Comparison of ENCODE assay signal across 13 cellular contexts in the genomic region with DNA sequence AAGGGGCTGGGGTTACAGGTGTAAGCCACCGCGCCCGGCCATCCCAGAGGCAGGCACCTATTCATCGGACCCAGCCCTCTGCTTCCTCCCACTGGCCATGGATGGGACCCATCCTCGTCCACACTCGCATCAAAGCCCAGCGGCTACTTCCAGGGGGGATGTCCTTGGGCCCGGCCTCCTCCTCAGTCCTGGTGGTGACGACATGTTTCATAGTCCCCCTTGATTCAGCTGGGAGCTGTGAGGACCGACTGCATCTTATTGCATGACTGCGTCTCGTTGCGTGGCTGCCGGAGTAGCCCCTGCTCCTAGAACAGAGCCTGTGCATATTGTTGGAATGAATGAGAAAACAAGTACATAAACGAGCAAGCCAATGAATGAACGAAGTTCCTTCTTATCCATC. TPM values are rescaled to one million over a fixed set of nuclear protein-coding genes. Genes with fewer than 3 reads are reported as not detected.
DNase-seq lines count a peak whose midpoint lies in the region; ATAC-seq and TF ChIP-seq lines count a peak whose summit lies in the region.
"Had no signal": no experiment of that assay in that cellular context is flagged by ENCODE, and none has a peak within 500 bp of the region (broad histone marks: within the 10 kb centered on the region; RNA-seq: fewer than 3 reads in every experiment).

No MANE protein-coding gene starts in this region.

- H3K9ac ChIP-seq in neuronal stem cell (ENCODE audit: low read depth, low read length, poor library complexity), result no peak overlapping the region

- H3K18ac ChIP-seq in neuronal stem cell (ENCODE audit: low read length), result peak overlapping the region; percentile 85

- no peak overlapping the region for H4K91ac ChIP-seq in neuronal stem cell (ENCODE audit: low read depth, low read length, poor library complexity)

- H2BK15ac ChIP-seq in neuronal stem cell (ENCODE audit: low read length), result peak overlapping the region; percentile 15

- H2BK5ac ChIP-seq in neuronal stem cell (ENCODE audit: low read length), result peak overlapping the region; percentile 84

- peak overlapping the region; percentile 99 for H3K27ac ChIP-seq in cardiac muscle cell
- peak overlapping the region in 3 of 10 donors; percentile 41 to 66 (median 51) for H3K27ac ChIP-seq in heart right ventricle
- H3K27ac ChIP-seq in neuronal stem cell (replicated peaks; ENCODE audit: low read length), result peak overlapping the region; percentile 82
- H3K27ac ChIP-seq in aorta (ENCODE audit: low read depth in 1 of 2, low read length in 2 of 2), result peak overlapping the region; percentile 76 to 96

- H3K9me3 ChIP-seq in cardiac muscle cell (ENCODE audit: low read depth) (no peaks in the 10 kb centered on the region), heart right ventricle (no peaks in the 10 kb centered on the region), neuronal stem cell (replicated peaks in 1 of 2; ENCODE audit: control insufficient read depth in 2 of 2, insufficient read depth in 1 of 2, low read depth in 1 of 2, low read length in 2 of 2) (no peaks in the 10 kb centered on the region), aorta (ENCODE audit: control insufficient read depth, low read length) (no peaks in the 10 kb centered on the region)

- H4K8ac ChIP-seq in neuronal stem cell (ENCODE audit: low read depth, low read length), result no peak overlapping the region

- H3K27me3 ChIP-seq in cardiac muscle cell (no peaks in the 10 kb centered on the region), heart right ventricle (no peaks in the 10 kb centered on the region), neuronal stem cell (ENCODE audit: control insufficient read depth in 3 of 3, insufficient read depth in 3 of 3, low read depth in 1 of 3, low read length in 3 of 3) (no peaks in the 10 kb centered on the region), aorta (ENCODE audit: control insufficient read depth in 1 of 2, insufficient read depth in 2 of 2, low read length in 1 of 2) (no peaks in the 10 kb centered on the region)

- no peak for ATAC-seq in heart right ventricle
- no peak for ATAC-seq in aorta (ENCODE audit: low FRiP score)
- ATAC-seq: activated T-cell treated with anti-CD3 and anti-CD28 coated beads, Interleukin-2, amount 50 U/mL, for 72 hours; stimulated activated naive B cell treated with anti-CD40 and anti-IgM and Interleukin-4, amounts not matched to agents 10 μg/mL and 1 μg/mL and 100 μg/mL, for 72 hours had no signal

- peak overlapping the region; percentile 84 for H2AFZ ChIP-seq in neuronal stem cell (ENCODE audit: low read length)

- DNase-seq in cardiac muscle cell (ENCODE audit: low read depth in 1 of 2, low spot score in 1 of 2) (no peak), heart right ventricle (no peak), fibroblast of villous mesenchyme (ENCODE audit: low read depth) (peak; percentile 15), neuronal stem cell (ENCODE audit: low spot score) (no peak), aorta (no peak), foreskin fibroblast (no peak)
- DNase-seq in activated CD4-positive, alpha-beta T cell treated with anti-CD3 and anti-CD28 coated beads for 48 hours, result no peak
- DNase-seq in stimulated activated naive CD4-positive, alpha-beta T cell treated with Interleukin-2 at 50 U/mL for 16 hours (lab: John Stamatoyannopoulos, UW), result no peak
- DNase-seq: activated CD4-positive, alpha-beta T cell treated with anti-CD3 and anti-CD28 coated beads, Interleukin-2, amount 10 ng/mL, durations not matched to agents 24 days and 14 days; activated T-cell treated with anti-CD3 and anti-CD28 coated beads, Interleukin-2, amount 50 U/mL, for 72 hours; kidney glomerular epithelial cell; NCI-H524 treated with DMSO at 0.1 percent for 48 hours; stimulated activated naive B cell treated with anti-CD40 and anti-IgM and Interleukin-4, amounts not matched to agents 10 μg/mL and 1 μg/mL and 100 μg/mL, for 72 hours had no signal

- H3K4me1 ChIP-seq in cardiac muscle cell (ENCODE audit: low read depth), result peaks cover 51% of the 10 kb centered on the region
- H3K4me1 ChIP-seq in heart right ventricle, result peaks cover 5 to 40% (median 17%) of the 10 kb centered on the region in 9 donors
- H3K4me1 ChIP-seq in neuronal stem cell (ENCODE audit: control insufficient read depth in 2 of 2, insufficient read depth in 1 of 2, low read depth in 1 of 2, low read length in 2 of 2), result peaks cover 40% of the 10 kb centered on the region in 2 donors
- peaks cover 0 to 4% of the 10 kb centered on the region in 2 donors for H3K4me1 ChIP-seq in aorta (ENCODE audit: control insufficient read depth in 1 of 2, insufficient read depth in 2 of 2, low read length in 2 of 2)

- H3K36me3 ChIP-seq in cardiac muscle cell (no peaks in the 10 kb centered on the region), heart right ventricle (no peaks in the 10 kb centered on the region), neuronal stem cell (replicated peaks in 1 of 2; ENCODE audit: control insufficient read depth in 2 of 2, insufficient read depth in 2 of 2, low read length in 2 of 2) (peaks cover 0 to 3% of the 10 kb centered on the region in 2 donors), aorta (ENCODE audit: control insufficient read depth in 1 of 2, insufficient read depth in 2 of 2, low read length in 1 of 2) (no peaks in the 10 kb centered on the region)

- no peak overlapping the region for H3K4me3 ChIP-seq in cardiac muscle cell
- peak overlapping the region in 1 of 10 donors; percentile 8 for H3K4me3 ChIP-seq in heart right ventricle
- no peak overlapping the region for H3K4me3 ChIP-seq in fibroblast of villous mesenchyme (ENCODE audit: low read depth, low read length)
- H3K4me3 ChIP-seq in neuronal stem cell (ENCODE audit: low read length in 2 of 2), result peak overlapping the region in 1 of 2 donors; percentile 32
- no peak overlapping the region for H3K4me3 ChIP-seq in aorta (ENCODE audit: low read length in 2 of 2)
- no peak overlapping the region for H3K4me3 ChIP-seq in foreskin fibroblast (ENCODE audit: low read depth in 1 of 2, low read length in 2 of 2)

- peak overlapping the region; percentile 97 for H2BK12ac ChIP-seq in neuronal stem cell (ENCODE audit: low read length)

- TF ChIP-seq CTCF in cardiac muscle cell (IDR thresholded peaks at IDR 0.05; ENCODE audit: low read depth, low read length) (no peak), heart right ventricle (IDR thresholded peaks at IDR 0.05) (no peak), fibroblast of villous mesenchyme (IDR thresholded peaks at IDR 0.05; ENCODE audit: insufficient read depth, low read depth, low read length) (no peak), foreskin fibroblast (IDR thresholded peaks at IDR 0.05; ENCODE audit: low read depth, low read length) (no peak)

- no peak overlapping the region for H3K14ac ChIP-seq in neuronal stem cell (ENCODE audit: low read length)

- WGBS in heart right ventricle, 2 donors, result 68 to 75% methylated on average over 16 of the region's 16 CpGs
- no CpG with 5 or more reads among the region's 16 CpGs for WGBS in neuronal stem cell (ENCODE audit: extremely low coverage in 2 of 2, insufficient read length in 2 of 2, insufficient replicate concordance in 1 of 2), 2 donors
- 68 to 69% methylated on average over 15 to 16 of the region's 16 CpGs for WGBS in aorta, 2 donors

- peak overlapping the region; percentile 89 for H3K4ac ChIP-seq in neuronal stem cell (ENCODE audit: low read length)

- peaks cover 27% of the 10 kb centered on the region for H3K79me1 ChIP-seq in neuronal stem cell (ENCODE audit: low read depth, low read length)

- no peak overlapping the region for H3K4me2 ChIP-seq in neuronal stem cell (ENCODE audit: insufficient read depth, low read length, poor library complexity, severe bottlenecking)

- peak overlapping the region; percentile 88 for H2AK5ac ChIP-seq in neuronal stem cell (ENCODE audit: low read depth, low read length)

- intact Hi-C loops in heart right ventricle (cut with DNase I) (loop anchor here in 1 of 10 donors (5.0 kb wide), 1 partner anchor 43 kb away; no protein-coding TSS in a partner anchor), aorta (cut with DNase I) (no loop called here)

- H2BK120ac ChIP-seq in neuronal stem cell (ENCODE audit: low read depth, low read length), result peak overlapping the region; percentile 88

- no peak overlapping the region for H3K23ac ChIP-seq in neuronal stem cell (ENCODE audit: low read depth, low read length, poor library complexity)

RNA-seq across cellular contexts. Expression of a gene that starts 12.8 kb away (rescaled TPM):
- total RNA-seq in cardiac muscle cell (55.6 and 55.7 TPM in 2 replicates), heart right ventricle (10 to 100 TPM in 3 of 10 donors, 1 to 10 TPM in 7; 3.6 to 16.2 (median 7.0) TPM), fibroblast of villous mesenchyme (30.0 and 42.7 TPM in 2 replicates), aorta (100 to 1,000 TPM in 1 of 2 donors, 10 to 100 TPM in 1; 72.1 to 171 TPM)
- polyA plus RNA-seq in cardiac muscle cell (48.3 and 55.4 TPM in 2 replicates), heart right ventricle (1 to 10 TPM; 2.0 to 8.0 TPM), aorta (10 to 100 TPM; 21.3 to 22.8 TPM)
- polyA plus RNA-seq in neuronal stem cell (2013, experiment 1 of 2), result 36.7 TPM
- polyA plus RNA-seq in neuronal stem cell (2013, experiment 2 of 2), result 36.1 TPM
